20 cellular contexts compared by ENCODE assay signal in genomic region chr12:73863541-73863940, GRCh38.
DNase-seq lines count a peak whose midpoint lies in the region; ATAC-seq, FAIRE-seq and TF ChIP-seq lines count a peak whose summit lies in the region.
"Had no signal": no experiment of that assay in that cellular context is flagged by ENCODE, and none has a peak within 500 bp of the region (broad histone marks: within the 10 kb centered on the region; RNA-seq: fewer than 3 reads in every experiment).

No MANE protein-coding gene starts in this region.

- intact Hi-C loops in PC-3 (cut with micrococcal nuclease) = loop anchor here (10.0 kb wide), 1 partner anchor 319 kb away; no protein-coding TSS in a partner anchor

- peak; percentile 67 for DNase-seq in Daoy (ENCODE audit: low read depth)
- peak; percentile 85 for DNase-seq in PC-3
- peak; percentile 87 for DNase-seq in bronchial epithelial cell (ENCODE audit: low read depth)
- peak; percentile 4 for DNase-seq in kidney epithelial cell (ENCODE audit: low read depth)
- no peak for DNase-seq in NAMALWA (ENCODE audit: low spot score)
- DNase-seq in stimulated activated CD4-positive, alpha-beta T cell treated with anti-CD3 and anti-CD28 coated beads, Interleukin-15, amount 100 ng/mL, for 24 hours = no peak
- DNase-seq in NCI-H69 (lab: John Stamatoyannopoulos, UW) = no peak
- DNase-seq in hepatocyte (ENCODE audit: low spot score) = no peak
- DNase-seq: activated naive CD8-positive, alpha-beta T cell treated with anti-CD3 and anti-CD28 coated beads for 36 hours; CD4-positive, alpha-beta T cell; DMS79; Karpas-422; left lung; mucosa of descending colon; NCI-H1417; NCI-H526 treated with DMSO at 0.1 percent for 48 hours; stimulated activated CD4-positive, alpha-beta T cell treated with anti-CD3 and anti-CD28 coated beads, Interleukin-12 subunit alpha, Interleukin-12 subunit beta, amount 100 ng/mL, for 4 hours; testis had no signal

- H3K9me3 ChIP-seq in PC-3 (ENCODE audit: low read length) (no peaks in the 10 kb centered on the region), hepatocyte (ENCODE audit: low read depth) (no peaks in the 10 kb centered on the region)
- H3K9me3 ChIP-seq: left lung, SJCRH30, testis had no signal

- POLR2A ChIA-PET in PC-3 (lab: Charles Lee; ENCODE audit: unreplicated experiment) = no interaction called here

- no peaks in the 10 kb centered on the region for H3K79me2 ChIP-seq in PC-3 (ENCODE audit: low read length)
- no peaks in the 10 kb centered on the region for H3K79me2 ChIP-seq in hepatocyte

- H3K4me2 ChIP-seq in PC-3 (ENCODE audit: low read length) (peak overlapping the region; percentile 35), hepatocyte (no peak overlapping the region)
- H3K4me2 ChIP-seq: neural progenitor cell had no signal

- BruUV-seq in PC-3 (replicated peaks; lab: Mats Ljungman, UMichigan) = no TSS peak

- H3K4me1 ChIP-seq in PC-3 (ENCODE audit: insufficient read depth, low read length) (peaks cover 17% of the 10 kb centered on the region), hepatocyte (ENCODE audit: insufficient read depth) (no peaks in the 10 kb centered on the region)
- H3K4me1 ChIP-seq: left lung, neural progenitor cell, SJCRH30, testis had no signal

- no peaks in the 10 kb centered on the region for H3K9me2 ChIP-seq in PC-3 (replicated peaks; ENCODE audit: low read length)
- no peaks in the 10 kb centered on the region for H3K9me2 ChIP-seq in hepatocyte (replicated peaks; ENCODE audit: insufficient read depth)

- no peaks in the 10 kb centered on the region for H4K20me1 ChIP-seq in PC-3 (ENCODE audit: low read length)
- no peaks in the 10 kb centered on the region for H4K20me1 ChIP-seq in hepatocyte (ENCODE audit: insufficient read depth, poor library complexity, severe bottlenecking)

- no peaks in the 10 kb centered on the region for H3K36me3 ChIP-seq in PC-3 (ENCODE audit: low read depth, low read length)
- H3K36me3 ChIP-seq in bronchial epithelial cell (ENCODE audit: control insufficient read depth, insufficient read depth, low read length) = no peaks in the 10 kb centered on the region
- H3K36me3 ChIP-seq in kidney epithelial cell (ENCODE audit: control insufficient read depth, insufficient read depth, low read length) = no peaks in the 10 kb centered on the region
- H3K36me3 ChIP-seq in hepatocyte (replicated peaks; ENCODE audit: insufficient read depth, low read depth) = no peaks in the 10 kb centered on the region
- H3K36me3 ChIP-seq: left lung, neural progenitor cell, SJCRH30 had no signal

- H2AFZ ChIP-seq in PC-3 (ENCODE audit: low read length) (no peak overlapping the region), hepatocyte (no peak overlapping the region)
- H2AFZ ChIP-seq: neural progenitor cell had no signal

- no peaks in the 10 kb centered on the region for H3F3A ChIP-seq in PC-3 (ENCODE audit: low read length, unreplicated experiment)

- CTCF ChIA-PET in PC-3 (lab: Charles Lee) = no interaction called here

- H3K27me3 ChIP-seq in PC-3 (ENCODE audit: low read length) (no peaks in the 10 kb centered on the region), bronchial epithelial cell (ENCODE audit: control insufficient read depth, insufficient read depth, low read length) (no peaks in the 10 kb centered on the region), kidney epithelial cell (ENCODE audit: control insufficient read depth, insufficient read depth, low read length) (no peaks in the 10 kb centered on the region), hepatocyte (no peaks in the 10 kb centered on the region)
- H3K27me3 ChIP-seq: left lung, neural progenitor cell, SJCRH30, testis had no signal

- peak; percentile 83 for ATAC-seq in PC-3
- ATAC-seq: left lung, mucosa of descending colon had no signal

- H3K27ac ChIP-seq in PC-3 (ENCODE audit: low read length) (peak overlapping the region; percentile 53), hepatocyte (no peak overlapping the region)
- H3K27ac ChIP-seq: left lung, neural progenitor cell, SJCRH30, testis had no signal

- FAIRE-seq in bronchial epithelial cell (lab: Jason Lieb, UNC) = no peak

- H3K9ac ChIP-seq in PC-3 (ENCODE audit: low read length) = no peak overlapping the region
- H3K9ac ChIP-seq: neural progenitor cell had no signal

- WGBS in hepatocyte (ENCODE audit: low lambda C conversion rate, missing lambda C conversion rate) = 88% methylated on average over 2 of the region's 2 CpGs

- TF ChIP-seq CTCF in PC-3 (conservative IDR thresholded peaks at IDR 0.05; ENCODE audit: low read depth, low read length) = no peak
- TF ChIP-seq CTCF in bronchial epithelial cell (IDR thresholded peaks at IDR 0.05; ENCODE audit: insufficient read depth, low read length, severe bottlenecking) = no peak
- TF ChIP-seq CTCF in kidney epithelial cell (IDR thresholded peaks at IDR 0.05; ENCODE audit: insufficient read depth, low read length, poor library complexity, severe bottlenecking) = no peak
- no peak for TF ChIP-seq CTCF in hepatocyte (IDR thresholded peaks at IDR 0.05; ENCODE audit: poor library complexity)

- H3K4me3 ChIP-seq in PC-3 (ENCODE audit: low read length) (no peak overlapping the region), bronchial epithelial cell (ENCODE audit: low read depth, low read length) (no peak overlapping the region), kidney epithelial cell (ENCODE audit: low read depth, low read length) (no peak overlapping the region), hepatocyte (no peak overlapping the region)
- H3K4me3 ChIP-seq: left lung, mucosa of descending colon, neural progenitor cell, SJCRH30, testis had no signal

Comparison
In these comparisons a context has a peak if more than half of its experiments do, and no peak if none do; other contexts are left out.
1. DNase-seq: peak in Daoy (single experiment), PC-3 (single experiment), bronchial epithelial cell (single experiment) and kidney epithelial cell (single experiment); none in NAMALWA (single experiment), stimulated activated CD4-positive, alpha-beta T cell treated with anti-CD3 and anti-CD28 coated beads, Interleukin-15, amount 100 ng/mL, for 24 hours (single experiment), NCI-H69 (single experiment) and hepatocyte (single experiment).